Comparison of ENCODE assay signal across 14 cellular contexts in genomic region chr7:138546064-138546619, GRCh38.
DNase-seq lines count a peak whose midpoint lies in the region; ATAC-seq and TF ChIP-seq lines count a peak whose summit lies in the region.
"Had no signal": no experiment of that assay in that cellular context is flagged by ENCODE, and none has a peak within 500 bp of the region (broad histone marks: within the 10 kb centered on the region; RNA-seq: fewer than 3 reads in every experiment).

No MANE protein-coding gene starts in this region.

- no peaks in the 10 kb centered on the region; a peak in 2 of 4 replicates for H3K79me1 ChIP-seq in IMR-90 (ENCODE audit: low read depth in 1 of 2, low read length in 2 of 2)

- no peak overlapping the region for H2AK9ac ChIP-seq in IMR-90 (replicated peaks; ENCODE audit: low read depth, low read length, poor library complexity)

- no peak overlapping the region for H3K18ac ChIP-seq in IMR-90 (ENCODE audit: low read depth, low read length)

- no peak overlapping the region for H2BK120ac ChIP-seq in IMR-90 (ENCODE audit: low read depth, low read length)

- no peak overlapping the region for H2BK20ac ChIP-seq in IMR-90 (ENCODE audit: low read depth, low read length)

- H4K5ac ChIP-seq in IMR-90 (ENCODE audit: low read depth, low read length), result no peak overlapping the region

- H3K23ac ChIP-seq in IMR-90 (ENCODE audit: low read depth, low read length), result no peak overlapping the region

- dilution Hi-C loops in IMR-90 (cut with HindIII; ENCODE audit: low sequenced_read_pairs, unreplicated experiment), result no loop called here

- peaks cover 8% of the 10 kb centered on the region for H3K4me1 Mint-ChIP-seq in chondrocyte (ENCODE audit: low read depth)
- H3K4me1 Mint-ChIP-seq: B cell, GM23338 had no signal

- no peaks in the 10 kb centered on the region for H3K27me3 ChIP-seq in IMR-90 (ENCODE audit: control insufficient read depth, insufficient read depth, low read length)
- no peaks in the 10 kb centered on the region for H3K27me3 ChIP-seq in testis

- no peak for TF ChIP-seq POLR2A in IMR-90 (IDR thresholded peaks at IDR 0.05; ENCODE audit: low read depth, low read length)
- TF ChIP-seq POLR2A in testis (IDR thresholded peaks at IDR 0.05), result no peak

- H3K4ac ChIP-seq in IMR-90 (ENCODE audit: low read depth, low read length), result no peak overlapping the region

- POLR2A ChIA-PET in IMR-90 (lab: Charles Lee; ENCODE audit: unreplicated experiment), result no interaction called here

- no peak overlapping the region for H2BK15ac ChIP-seq in IMR-90 (ENCODE audit: low read depth, low read length)

- in situ Hi-C loops in IMR-90 (cut with MboI; ENCODE audit: low sequenced_read_pairs), result no loop called here

- H3K14ac ChIP-seq in IMR-90 (replicated peaks; ENCODE audit: low read depth, low read length), result no peak overlapping the region

- no peak overlapping the region for H4K8ac ChIP-seq in IMR-90 (ENCODE audit: low read depth in 2 of 2, low read length in 2 of 2)

- H3K9me3 ChIP-seq in IMR-90 (ENCODE audit: control insufficient read depth, insufficient read depth, low read length) (no peaks in the 10 kb centered on the region), testis (no peaks in the 10 kb centered on the region)

- no peaks in the 10 kb centered on the region for H3K27me3 Mint-ChIP-seq in chondrocyte (ENCODE audit: low read depth)
- H3K27me3 Mint-ChIP-seq: B cell; CD4-positive, alpha-beta T cell had no signal

- H3K4me3 Mint-ChIP-seq in chondrocyte (ENCODE audit: unreplicated experiment), result no peak overlapping the region
- H3K4me3 Mint-ChIP-seq: B cell; CD4-positive, alpha-beta T cell; GM23338; H9 had no signal

- H3K9me1 ChIP-seq in IMR-90 (ENCODE audit: insufficient read depth, low read length), result no peaks in the 10 kb centered on the region; the same call in 1 of the 2 replicates

- no CpG with 5 or more reads among the region's 5 CpGs for WGBS in IMR-90 (ENCODE audit: extremely low coverage in 2 of 2, insufficient read length in 1 of 2), 2 experiments
- 77 to 82% methylated on average over 5 of the region's 5 CpGs for WGBS in testis, 2 donors

- TF ChIP-seq CTCF in IMR-90 (conservative IDR thresholded peaks at IDR 0.05; ENCODE audit: low read depth, low read length) (no peak), chondrocyte (IDR thresholded peaks at IDR 0.05) (no peak), fibroblast of villous mesenchyme (IDR thresholded peaks at IDR 0.05; ENCODE audit: insufficient read depth, low read depth, low read length) (no peak), testis (IDR thresholded peaks at IDR 0.05) (no peak)

- H3K56ac ChIP-seq in IMR-90 (ENCODE audit: extremely low read depth, insufficient read depth, low read length), result no peak overlapping the region

- H3K36me3 ChIP-seq in IMR-90 (ENCODE audit: control insufficient read depth, insufficient read depth, low read length), result peaks cover 3% of the 10 kb centered on the region
- H3K36me3 ChIP-seq in testis (ENCODE audit: low read depth, missing control alignments), result no peaks in the 10 kb centered on the region

- TF ChIP-seq RAD21 in IMR-90 (IDR thresholded peaks at IDR 0.05; ENCODE audit: low read length), result no peak

- no peak overlapping the region for H3K4me3 ChIP-seq in IMR-90 (ENCODE audit: insufficient read depth, low read depth, low read length)
- no peak overlapping the region for H3K4me3 ChIP-seq in fibroblast of villous mesenchyme (ENCODE audit: low read depth, low read length)
- H3K4me3 ChIP-seq in testis, result no peak overlapping the region
- H3K4me3 ChIP-seq: GM23338 had no signal

- no peak overlapping the region for H3K9ac ChIP-seq in IMR-90 (ENCODE audit: low read depth, low read length)

- H3K9me3 Mint-ChIP-seq in chondrocyte (ENCODE audit: low read depth), result no peaks in the 10 kb centered on the region
- H3K9me3 Mint-ChIP-seq: GM23338 had no signal

- H2BK5ac ChIP-seq in IMR-90 (ENCODE audit: low read depth, low read length, poor library complexity, severe bottlenecking), result no peak overlapping the region

- CTCF ChIA-PET in IMR-90 (lab: Yijun Ruan, JAX), result interaction anchor here (0.6 kb wide), 1 partner anchor 1450 kb away, joined by 4 read pairs; no protein-coding TSS in a partner anchor

- no peak overlapping the region for H2AK5ac ChIP-seq in IMR-90 (ENCODE audit: low read depth, low read length)

- intact Hi-C loops in IMR-90 (cut with micrococcal nuclease) (no loop called here), testis (cut with DNase I; ENCODE audit: low total_unique reads) (no loop called here)

- no TSS peak for BruUV-seq in IMR-90 (replicated peaks; lab: Mats Ljungman, UMichigan)

- H3K4me2 ChIP-seq in IMR-90 (ENCODE audit: low read depth, low read length), result no peak overlapping the region
- H3K4me2 ChIP-seq: GM23338 had no signal

- peak overlapping the region; percentile 1 for H3K27ac Mint-ChIP-seq in chondrocyte (ENCODE audit: unreplicated experiment)
- H3K27ac Mint-ChIP-seq: B cell; CD4-positive, alpha-beta T cell; GM23338 had no signal

- H3K36me3 Mint-ChIP-seq in chondrocyte (ENCODE audit: low read depth), result peaks cover 37% of the 10 kb centered on the region

- H3K27ac ChIP-seq in IMR-90 (ENCODE audit: insufficient read depth, low read length) (no peak overlapping the region), testis (no peak overlapping the region)

- no peaks in the 10 kb centered on the region for H4K20me1 ChIP-seq in IMR-90 (ENCODE audit: insufficient read depth, low read length)

- ATAC-seq in IMR-90 (ENCODE audit: low read depth) (no peak), GM21360 (IDR thresholded peaks at IDR 0.05; ENCODE audit: unreplicated experiment) (no peak)
- ATAC-seq: GM23338 had no signal

- DNase-seq in IMR-90 (peak; percentile 3), chondrocyte (ENCODE audit: low spot score) (no peak), fibroblast of villous mesenchyme (ENCODE audit: low read depth) (peak; percentile 25), lung microvascular endothelial cell (ENCODE audit: low read depth in 2 of 2) (peak; percentile 81 to 95), testis (no peak)
- no peak for DNase-seq in activated CD4-positive, alpha-beta T cell treated with anti-CD3 and anti-CD28 coated beads, Interleukin-2, amount 50 U/mL, for 4 hours
- DNase-seq: C1 segment of cervical spinal cord; Calu3; CD4-positive, alpha-beta T cell; DMS 273 treated with DMSO at 0.1 percent for 48 hours; H9 had no signal

- H4K91ac ChIP-seq in IMR-90 (ENCODE audit: insufficient read depth, low read depth, low read length), result no peak overlapping the region

- no peak overlapping the region for H2AFZ ChIP-seq in IMR-90 (replicated peaks; ENCODE audit: low read length, poor library complexity)
- H2AFZ ChIP-seq: GM23338 had no signal

- H3K4me1 ChIP-seq in IMR-90 (ENCODE audit: control insufficient read depth, insufficient read depth, low read length), result no peaks in the 10 kb centered on the region
- H3K4me1 ChIP-seq in testis, result no peaks in the 10 kb centered on the region

TF ChIP-seq in IMR-90, 13 proteins besides CTCF, POLR2A, EP300 and RAD21:
- TF ChIP-seq BHLHE40 (IDR thresholded peaks at IDR 0.05; ENCODE audit: low read depth, low read length), result no peak
- TF ChIP-seq CHD1 (IDR thresholded peaks at IDR 0.05; ENCODE audit: low read depth, low read length), result no peak
- TF ChIP-seq MXI1 (IDR thresholded peaks at IDR 0.05; ENCODE audit: borderline replicate concordance, low read depth, low read length), result no peak

Comparison
In these comparisons a context has a peak if more than half of its experiments do, and no peak if none do; other contexts are left out.
1. DNase-seq: peak in IMR-90 (single experiment), fibroblast of villous mesenchyme (single experiment) and lung microvascular endothelial cell (2 of 2); none in chondrocyte (single experiment), activated CD4-positive, alpha-beta T cell treated with anti-CD3 and anti-CD28 coated beads, Interleukin-2, amount 50 U/mL, for 4 hours (0 of 2) and testis (single experiment).